ENCODE assay signal across 12 cellular contexts in genomic region chr2:240916571-240917008, GRCh38. TPM values are rescaled to one million over a fixed set of nuclear protein-coding genes. Genes with fewer than 3 reads are reported as not detected.
DNase-seq lines count a peak whose midpoint lies in the region; ATAC-seq, FAIRE-seq and TF ChIP-seq lines count a peak whose summit lies in the region.
"Had no signal": no experiment of that assay in that cellular context is flagged by ENCODE, and none has a peak within 500 bp of the region (broad histone marks: within the 10 kb centered on the region; RNA-seq: fewer than 3 reads in every experiment).

No MANE protein-coding gene starts in this region.

- H3K27ac Mint-ChIP-seq in progenitor cell of endocrine pancreas: no peak overlapping the region
- H3K27ac Mint-ChIP-seq: activated naive CD4-positive, alpha-beta T cell treated with anti-CD3 and anti-CD28 coated beads, Interleukin-2, amount 50 U/mL, for 24 hours had no signal

- H3K36me3 Mint-ChIP-seq in progenitor cell of endocrine pancreas (ENCODE audit: insufficient read depth): no peaks in the 10 kb centered on the region
- H3K36me3 Mint-ChIP-seq: activated naive CD4-positive, alpha-beta T cell treated with anti-CD3 and anti-CD28 coated beads, Interleukin-2, amount 50 U/mL, for 24 hours had no signal

- H3K27me3 ChIP-seq in foreskin keratinocyte: peaks cover 36% of the 10 kb centered on the region
- H3K27me3 ChIP-seq in pancreas: no peaks in the 10 kb centered on the region

- no peak for FAIRE-seq in pancreas (lab: Jason Lieb, UNC)
- FAIRE-seq: GM12878 had no signal

- H3K4me1 Mint-ChIP-seq in progenitor cell of endocrine pancreas (ENCODE audit: low read depth): no peaks in the 10 kb centered on the region
- H3K4me1 Mint-ChIP-seq: activated naive CD4-positive, alpha-beta T cell treated with anti-CD3 and anti-CD28 coated beads, Interleukin-2, amount 50 U/mL, for 24 hours had no signal

- no peak overlapping the region for H3K4me3 Mint-ChIP-seq in progenitor cell of endocrine pancreas (ENCODE audit: low read depth)
- H3K4me3 Mint-ChIP-seq: activated naive CD4-positive, alpha-beta T cell treated with anti-CD3 and anti-CD28 coated beads, Interleukin-2, amount 50 U/mL, for 24 hours had no signal

- no peak overlapping the region for H3K4me3 ChIP-seq in pancreas
- H3K4me3 ChIP-seq: GM12878 had no signal

- H3K4me1 ChIP-seq in foreskin keratinocyte (peaks cover 5% of the 10 kb centered on the region), pancreas (no peaks in the 10 kb centered on the region)

- ATAC-seq in foreskin keratinocyte: peak; percentile 4
- ATAC-seq in pancreas: peak in 3 of 4 donors; percentile 29 to 37 (median 31)
- ATAC-seq in HG02970 (IDR thresholded peaks at IDR 0.05; ENCODE audit: low FRiP score, unreplicated experiment): no peak
- no peak for ATAC-seq in HG03342 (IDR thresholded peaks at IDR 0.05; ENCODE audit: unreplicated experiment)
- ATAC-seq: GM12878 had no signal

- no peak overlapping the region for H3K27ac ChIP-seq in foreskin keratinocyte
- H3K27ac ChIP-seq in pancreas: no peak overlapping the region

- no peaks in the 10 kb centered on the region for H3K9me3 Mint-ChIP-seq in progenitor cell of endocrine pancreas (ENCODE audit: low read depth)
- H3K9me3 Mint-ChIP-seq: activated naive CD4-positive, alpha-beta T cell treated with anti-CD3 and anti-CD28 coated beads, Interleukin-2, amount 50 U/mL, for 24 hours; nephron had no signal

- peaks cover 15% of the 10 kb centered on the region for H3K27me3 Mint-ChIP-seq in progenitor cell of endocrine pancreas

- H3K36me3 ChIP-seq in pancreas: no peaks in the 10 kb centered on the region

- 36 to 48% methylated on average over 24 of the region's 24 CpGs for WGBS in pancreas, 2 donors

- intact Hi-C loops in pancreas (cut with DNase I): no loop called here

- DNase-seq in COLO668 (lab: John Stamatoyannopoulos, UW; ENCODE audit: unreplicated experiment): peak; percentile 19
- peak; percentile 38 for DNase-seq in NCI-H460 (ENCODE audit: extremely low read depth, low read depth)
- DNase-seq in foreskin keratinocyte: no peak
- DNase-seq in pancreas: peak in 4 of 6 donors; percentile 35 to 61 (median 46)
- no peak for DNase-seq in activated CD4-positive, alpha-beta T cell treated with anti-CD3 and anti-CD28 coated beads for 48 hours
- no peak for DNase-seq in progenitor cell of endocrine pancreas (ENCODE audit: low spot score, unreplicated experiment)
- DNase-seq: NCI-H1930 had no signal

- TF ChIP-seq CTCF in foreskin keratinocyte (conservative IDR thresholded peaks at IDR 0.05) (no peak), pancreas (IDR thresholded peaks at IDR 0.05) (no peak), progenitor cell of endocrine pancreas (IDR thresholded peaks at IDR 0.05; ENCODE audit: unreplicated experiment) (no peak)

- no peaks in the 10 kb centered on the region for H3K9me3 ChIP-seq in pancreas

RNA-seq across cellular contexts. Expression of gene CROCC2, which starts 10.5 kb away (rescaled TPM):
- not detected in 2 replicates for total RNA-seq in NCI-H460 (2014; rRNA removed; shearing (Covaris generic))
- not detected in 2 replicates for polyA plus RNA-seq in NCI-H460 (2014; cell fraction: nucleus; rRNA removed)
- total RNA-seq in foreskin keratinocyte (not detected in 2 replicates), pancreas (under 1 TPM in 1 of 6 donors, not detected in 5; 0.04 TPM), progenitor cell of endocrine pancreas (0.36 and 0.40 TPM in 2 replicates)
- polyA plus RNA-seq in foreskin keratinocyte (not detected in 2 replicates), pancreas (under 1 TPM; 0.04 to 0.05 TPM)
- total RNA-seq: GM12878 had no signal
- polyA plus RNA-seq: GM12878 had no signal

RNA-seq across cellular contexts. Expression of gene MAB21L4, which starts 20.6 kb away (rescaled TPM):
- total RNA-seq in NCI-H460 (2014; rRNA removed; shearing (Covaris generic)): not detected in 2 replicates
- not detected in 2 replicates for polyA plus RNA-seq in NCI-H460 (2014; cell fraction: nucleus; rRNA removed)
- 0.14 and 0.17 TPM in 2 replicates for total RNA-seq in foreskin keratinocyte
- 0.08 and 0.12 TPM in 2 replicates for polyA plus RNA-seq in foreskin keratinocyte
- total RNA-seq in pancreas: 1 to 10 TPM in 2 of 6 donors, under 1 TPM in 4; 0.14 to 1.5 (median 0.45) TPM
- 1 to 10 TPM; 2.0 TPM for polyA plus RNA-seq in pancreas
- total RNA-seq in progenitor cell of endocrine pancreas: 9.7 and 12.5 TPM in 2 replicates
- total RNA-seq: GM12878 had no signal

RNA-seq across cellular contexts. Expression of gene AGXT, which starts 48.0 kb away (rescaled TPM):
- total RNA-seq in NCI-H460 (2014; rRNA removed; shearing (Covaris generic)): not detected in 2 replicates
- polyA plus RNA-seq in NCI-H460 (2014; cell fraction: nucleus; rRNA removed): not detected in 2 replicates
- total RNA-seq in foreskin keratinocyte (not detected in 2 replicates), pancreas (under 1 TPM in 1 of 6 donors, not detected in 5; 0.76 TPM), progenitor cell of endocrine pancreas (1.0 and 1.2 TPM in 2 replicates)
- polyA plus RNA-seq in foreskin keratinocyte (not detected in 2 replicates), pancreas (under 1 TPM; 0.07 to 0.08 TPM)
- polyA plus RNA-seq: GM12878 had no signal

Comparison
In these comparisons a context has a peak if more than half of its experiments do, and no peak if none do; other contexts are left out.
1. DNase-seq: peak in COLO668 (single experiment), NCI-H460 (single experiment) and pancreas (4 of 6); none in foreskin keratinocyte (0 of 2), activated CD4-positive, alpha-beta T cell treated with anti-CD3 and anti-CD28 coated beads for 48 hours (single experiment) and progenitor cell of endocrine pancreas (single experiment).
2. ATAC-seq: peak in foreskin keratinocyte (single experiment) and pancreas (3 of 4); none in HG02970 (single experiment) and HG03342 (single experiment).